9 cellular contexts compared by ENCODE assay signal in genomic region chr4:89486042-89486441, GRCh38.
DNase-seq lines count a peak whose midpoint lies in the region; ATAC-seq, FAIRE-seq and TF ChIP-seq lines count a peak whose summit lies in the region.
"Had no signal": no experiment of that assay in that cellular context is flagged by ENCODE, and none has a peak within 500 bp of the region (broad histone marks: within the 10 kb centered on the region; RNA-seq: fewer than 3 reads in every experiment).

No MANE protein-coding gene starts in this region.

- no peaks in the 10 kb centered on the region for H3K23me2 ChIP-seq in H1 (ENCODE audit: low read depth, low read length)

- H3K27ac ChIP-seq in cardiac muscle cell (no peak overlapping the region), H1 (ENCODE audit: low read depth, low read length) (no peak overlapping the region), uterus (no peak overlapping the region), gastrocnemius medialis (no peak overlapping the region)

- no peak overlapping the region for H2AFZ ChIP-seq in H1 (ENCODE audit: low read length)

- H3K36me3 ChIP-seq in cardiac muscle cell (no peaks in the 10 kb centered on the region), H1 (ENCODE audit: control insufficient read depth in 2 of 4, insufficient read depth in 4 of 4, low read length in 3 of 4) (no peaks in the 10 kb centered on the region; a peak in 1 of 8 replicates), uterus (no peaks in the 10 kb centered on the region), gastrocnemius medialis (no peaks in the 10 kb centered on the region)

- no peak for ATAC-seq in Right ventricle myocardium superior (ENCODE audit: poor library complexity)
- ATAC-seq in GM21447 (IDR thresholded peaks at IDR 0.05; ENCODE audit: unreplicated experiment) = no peak
- ATAC-seq in gastrocnemius medialis = no peak

- H3K4me3 ChIP-seq in cardiac muscle cell (no peak overlapping the region), H1 (ENCODE audit: extremely low read depth in 1 of 4, insufficient read depth in 2 of 4, low read depth in 3 of 4, low read length in 4 of 4) (no peak overlapping the region), uterus (no peak overlapping the region), gastrocnemius medialis (no peak overlapping the region)
- H3K4me3 ChIP-seq: lung had no signal

- peak; percentile 60 for TF ChIP-seq CTCF in cardiac muscle cell (IDR thresholded peaks at IDR 0.05; ENCODE audit: low read depth, low read length)
- TF ChIP-seq CTCF in H1 (IDR thresholded peaks at IDR 0.05; ENCODE audit: control extremely low read depth in 1 of 3, insufficient read depth in 1 of 3, low read depth in 1 of 3, low read length in 3 of 3) = no peak
- TF ChIP-seq CTCF in uterus (IDR thresholded peaks at IDR 0.05) = peak in 3 of 4 experiments; percentile 6 to 43 (median 34)
- TF ChIP-seq CTCF in gastrocnemius medialis (IDR thresholded peaks at IDR 0.05 in 4 of 5, conservative IDR thresholded peaks at IDR 0.05 in 1 of 5) = no peak

- intact Hi-C loops in Right ventricle myocardium superior (cut with DNase I) = no loop called here
- intact Hi-C loops in uterus (cut with DNase I; ENCODE audit: low total_unique reads) = no loop called here
- intact Hi-C loops in gastrocnemius medialis (cut with DNase I; ENCODE audit: low total_unique reads) = no loop called here

- no peak overlapping the region for H3K56ac ChIP-seq in H1 (replicated peaks; ENCODE audit: insufficient read length, low read depth, low read length)

- H4K91ac ChIP-seq in H1 (replicated peaks; ENCODE audit: insufficient read length, low read length) = no peak overlapping the region

- no peak overlapping the region for H3K4ac ChIP-seq in H1 (replicated peaks; ENCODE audit: insufficient read length, low read depth, low read length)

- H3K79me1 ChIP-seq in H1 (ENCODE audit: low read depth, low read length) = no peaks in the 10 kb centered on the region

- H3K4me1 ChIP-seq in cardiac muscle cell (ENCODE audit: low read depth) (no peaks in the 10 kb centered on the region), H1 (replicated peaks in 1 of 4; ENCODE audit: control insufficient read depth in 3 of 4, insufficient read depth in 4 of 4, low read length in 3 of 4) (no peaks in the 10 kb centered on the region; a peak in 1 of 7 replicates), uterus (no peaks in the 10 kb centered on the region), gastrocnemius medialis (no peaks in the 10 kb centered on the region)

- H3K18ac ChIP-seq in H1 (ENCODE audit: extremely low read depth, low read length) = no peak overlapping the region

- no peak overlapping the region for H3K23ac ChIP-seq in H1 (ENCODE audit: insufficient read length)

- no peak overlapping the region for H4K8ac ChIP-seq in H1 (ENCODE audit: extremely low read depth, insufficient read depth, low read length)

- POLR2A ChIA-PET in H1 (lab: Charles Lee; ENCODE audit: partially characterized antibody) = no interaction called here

- H3K79me2 ChIP-seq in H1 (ENCODE audit: control insufficient read depth in 1 of 2, insufficient read depth in 2 of 2, low read length in 2 of 2) = no peaks in the 10 kb centered on the region

- in situ Hi-C loops in KBM-7 (cut with MboI; ENCODE audit: low pct_unique_long_range_greater_than_20kb, low sequenced_read_pairs) (no loop called here), gastrocnemius medialis (cut with MboI; ENCODE audit: low sequenced_read_pairs in 4 of 4) (no loop called here)

- WGBS in H1 (ENCODE audit: extremely low coverage in 1 of 2, insufficient coverage in 1 of 2, insufficient read length in 1 of 2, insufficient replicate concordance in 2 of 2, low coverage in 1 of 2, low lambda C conversion rate in 2 of 2, missing lambda C conversion rate in 1 of 2), 2 experiments = 80% methylated on average over 3 of the region's 3 CpGs; no CpG with 5 or more reads in 1 of the 2 experiments

- TF ChIP-seq RAD21 in H1 (IDR thresholded peaks at IDR 0.05 in 1 of 2, conservative IDR thresholded peaks at IDR 0.05 in 1 of 2; ENCODE audit: low read depth in 2 of 2, low read length in 2 of 2) = peak; percentile 46 to 49

- DNase-seq in cardiac muscle cell (ENCODE audit: low read depth in 1 of 2, low spot score in 1 of 2) (peak; percentile 14 to 70), Right ventricle myocardium superior (no peak), NCI-H2227 (lab: John Stamatoyannopoulos, UW; ENCODE audit: unreplicated experiment) (peak; percentile 16), H1 (ENCODE audit: low read depth in 1 of 2, low spot score in 2 of 2) (no peak), uterus (no peak), KBM-7 (no peak), gastrocnemius medialis (no peak)

- H4K5ac ChIP-seq in H1 (ENCODE audit: insufficient read length, low read depth, low read length) = no peak overlapping the region

- H3K9ac ChIP-seq in H1 (replicated peaks in 1 of 4; ENCODE audit: extremely low read depth in 1 of 4, low read depth in 3 of 4, low read length in 3 of 4) = no peak overlapping the region

- H2BK12ac ChIP-seq in H1 (ENCODE audit: low read depth, low read length) = no peak overlapping the region

- H3K9me3 ChIP-seq in cardiac muscle cell (ENCODE audit: low read depth) (no peaks in the 10 kb centered on the region), H1 (ENCODE audit: insufficient read depth in 2 of 2, low read depth in 1 of 2, low read length in 1 of 2) (peaks cover 0 to 3% of the 10 kb centered on the region in 2 experiments; a peak in 1 of 4 replicates), uterus (no peaks in the 10 kb centered on the region), gastrocnemius medialis (no peaks in the 10 kb centered on the region)

- no peak for FAIRE-seq in H1 (lab: Jason Lieb, UNC)

- H3K27me3 ChIP-seq in cardiac muscle cell (no peaks in the 10 kb centered on the region), H1 (replicated peaks in 1 of 4; ENCODE audit: control insufficient read depth in 3 of 4, extremely low read depth in 1 of 4, insufficient read depth in 3 of 4, low read length in 3 of 4) (no peaks in the 10 kb centered on the region), uterus (no peaks in the 10 kb centered on the region), gastrocnemius medialis (no peaks in the 10 kb centered on the region)

- no peak overlapping the region for H2BK120ac ChIP-seq in H1 (replicated peaks; ENCODE audit: low read depth, low read length)

- H2BK20ac ChIP-seq in H1 (ENCODE audit: low read length) = no peak overlapping the region

- no peak overlapping the region for H2BK5ac ChIP-seq in H1 (ENCODE audit: low read depth, low read length)

- CTCF ChIA-PET in H1 (lab: Charles Lee; ENCODE audit: partially characterized antibody) = interaction anchor here (0.6 to 2.7 kb wide), 9 partner anchors 8 to 310 kb away, joined by 3 to 9 read pairs (median 3); no protein-coding TSS in a partner anchor

- H4K20me1 ChIP-seq in H1 (replicated peaks in 1 of 2; ENCODE audit: control insufficient read depth in 1 of 2, insufficient read depth in 2 of 2, low read length in 2 of 2) = no peaks in the 10 kb centered on the region

- TF ChIP-seq POLR2A in H1 (IDR thresholded peaks at IDR 0.05; ENCODE audit: control extremely low read depth in 1 of 2, low read depth in 2 of 2, low read length in 2 of 2) (no peak), uterus (IDR thresholded peaks at IDR 0.05) (no peak), gastrocnemius medialis (IDR thresholded peaks at IDR 0.05) (no peak)

- no peak overlapping the region for H3K4me2 ChIP-seq in H1 (ENCODE audit: insufficient read depth in 1 of 2, low read depth in 2 of 2, low read length in 2 of 2)

- TF ChIP-seq EP300 in H1 (IDR thresholded peaks at IDR 0.05; ENCODE audit: borderline replicate concordance in 1 of 2, low read depth in 2 of 2, low read length in 2 of 2) = no peak

- H2AK5ac ChIP-seq in H1 (ENCODE audit: low read depth, low read length) = no peak overlapping the region

- H2BK15ac ChIP-seq in H1 (ENCODE audit: low read length) = no peak overlapping the region

- H3K14ac ChIP-seq in H1 (ENCODE audit: insufficient read length) = no peak overlapping the region

TF ChIP-seq in H1, 55 proteins besides CTCF, POLR2A, EP300 and RAD21 (continues in another document):
- TF ChIP-seq SP2 (IDR thresholded peaks at IDR 0.05; ENCODE audit: low read length) (no peak), PHF8 (conservative IDR thresholded peaks at IDR 0.05; ENCODE audit: low read depth, low read length) (no peak), HDAC2 (IDR thresholded peaks at IDR 0.05; ENCODE audit: borderline replicate concordance in 1 of 2, low read depth in 2 of 2, low read length in 2 of 2) (no peak), ASH2L (IDR thresholded peaks at IDR 0.05; ENCODE audit: low read length) (no peak), CBX8 (IDR thresholded peaks at IDR 0.05; ENCODE audit: borderline replicate concordance, low read depth, low read length) (no peak), TEAD4 (IDR thresholded peaks at IDR 0.05; ENCODE audit: low read depth, low read length) (no peak), GABPA (IDR thresholded peaks at IDR 0.05; ENCODE audit: borderline replicate concordance, insufficient read depth, low read length) (no peak), ZNF274 (IDR thresholded peaks at IDR 0.05; ENCODE audit: borderline replicate concordance, extremely low read depth, low read length) (no peak), SIX5 (IDR thresholded peaks at IDR 0.05; ENCODE audit: low read depth, low read length) (no peak), SP4 (IDR thresholded peaks at IDR 0.05; ENCODE audit: low read length) (no peak), KDM4A (IDR thresholded peaks at IDR 0.05; ENCODE audit: low read depth, low read length, severe bottlenecking) (no peak), ATF2 (IDR thresholded peaks at IDR 0.05; ENCODE audit: low read length) (no peak), FOSL1 (IDR thresholded peaks at IDR 0.05; ENCODE audit: insufficient read depth, low read depth, low read length) (no peak), TAF1 (IDR thresholded peaks at IDR 0.05; ENCODE audit: low read depth, low read length) (no peak), CTBP2 (IDR thresholded peaks at IDR 0.05; ENCODE audit: borderline replicate concordance, insufficient read depth, insufficient read length, low read length) (no peak), KDM1A (IDR thresholded peaks at IDR 0.05; ENCODE audit: borderline replicate concordance, low read length) (no peak), GTF2F1 (IDR thresholded peaks at IDR 0.05; ENCODE audit: borderline replicate concordance, low read depth, low read length) (no peak)

Comparison
In these comparisons a context has a peak if more than half of its experiments do, and no peak if none do; other contexts are left out.
1. DNase-seq: peak in cardiac muscle cell (2 of 2) and NCI-H2227 (single experiment); none in Right ventricle myocardium superior (single experiment), H1 (0 of 2), uterus (0 of 2), KBM-7 (single experiment) and gastrocnemius medialis (0 of 2).
2. CTCF ChIP-seq: peak in cardiac muscle cell (single experiment) and uterus (3 of 4); none in H1 (0 of 3) and gastrocnemius medialis (0 of 5).